In genomic region chr10:7886056-7886455, GRCh38 we compare ENCODE assay signal across 21 cellular contexts.
"Had no signal": no experiment of that assay in that cellular context is flagged by ENCODE, and none has a peak within 500 bp of the region (broad histone marks: within the 10 kb centered on the region; RNA-seq: fewer than 3 reads in every experiment).

No MANE protein-coding gene starts in this region.

- ATAC-seq: natural killer cell had no signal

- H3K36me3 ChIP-seq: adrenal gland, left ventricle myocardium inferior, sigmoid colon, vagina, WERI-Rb-1 had no signal

- H3K4me3 Mint-ChIP-seq: activated CD4-positive, alpha-beta T cell treated with anti-CD3 and anti-CD28 coated beads, Interleukin-2, amount 10 ng/mL, durations not matched to agents 7 days and 5 days; activated naive CD8-positive, alpha-beta T cell; endodermal cell; mesothelial cell of epicardium; natural killer cell had no signal

- H3K27me3 ChIP-seq: adrenal gland, sigmoid colon, testis, vagina had no signal

- H3K27ac ChIP-seq: adrenal gland, epithelial cell of prostate, left ventricle myocardium inferior, sigmoid colon, testis, vagina, WERI-Rb-1 had no signal

- DNase-seq: activated CD4-positive, alpha-beta T cell treated with anti-CD3 and anti-CD28 coated beads, Interleukin-2, amount 10 ng/mL, durations not matched to agents 7 days and 5 days; activated CD4-positive, CD25-positive, alpha-beta regulatory T cell treated with anti-CD3 and anti-CD28 coated beads, Interleukin-2, amount 50 U/mL, for 72 hours; activated gamma-delta T cell treated with Interleukin-2 at 50 U/mL for 16 hours; activated T-cell treated with anti-CD3 and anti-CD28 coated beads, Interleukin-2, amount 50 U/mL, for 1 hour; adrenal gland; cortex of kidney; endodermal cell; foreskin fibroblast; left ventricle myocardium inferior; natural killer cell; sigmoid colon; stimulated activated CD4-positive, alpha-beta T cell treated with anti-CD3 and anti-CD28 coated beads, Interleukin-2, amount 100 ng/mL, for 48 hours; stimulated activated naive CD4-positive, alpha-beta T cell; testis; trophoblast cell; WERI-Rb-1 had no signal

- H3K4me1 ChIP-seq: sigmoid colon, testis, vagina had no signal

- H3K9me3 Mint-ChIP-seq: activated CD4-positive, alpha-beta T cell treated with anti-CD3 and anti-CD28 coated beads, Interleukin-2, amount 10 ng/mL, durations not matched to agents 7 days and 5 days; endodermal cell; mesothelial cell of epicardium; natural killer cell had no signal

- H3K27ac Mint-ChIP-seq: activated CD4-positive, alpha-beta T cell treated with anti-CD3 and anti-CD28 coated beads, Interleukin-2, amount 10 ng/mL, durations not matched to agents 7 days and 5 days; activated naive CD8-positive, alpha-beta T cell; endodermal cell; mesothelial cell of epicardium; natural killer cell had no signal

- H3K36me3 Mint-ChIP-seq: mesothelial cell of epicardium, natural killer cell had no signal

- H3K27me3 Mint-ChIP-seq: activated CD4-positive, alpha-beta T cell treated with anti-CD3 and anti-CD28 coated beads, Interleukin-2, amount 10 ng/mL, durations not matched to agents 7 days and 5 days; activated naive CD8-positive, alpha-beta T cell had no signal

- H3K9me3 ChIP-seq: adrenal gland, left ventricle myocardium inferior, sigmoid colon, testis, vagina had no signal

- FAIRE-seq: TTC549 had no signal

- H3K4me3 ChIP-seq: adrenal gland, left ventricle myocardium inferior, sigmoid colon, testis, vagina had no signal
